ENCODE assay signal across 16 cellular contexts in genomic region chr10:13321576-13321975, GRCh38. TPM values are rescaled to one million over a fixed set of nuclear protein-coding genes. Genes with fewer than 3 reads are reported as not detected.
DNase-seq lines count a peak whose midpoint lies in the region; ATAC-seq and TF ChIP-seq lines count a peak whose summit lies in the region.
"Had no signal": no experiment of that assay in that cellular context is flagged by ENCODE, and none has a peak within 500 bp of the region (broad histone marks: within the 10 kb centered on the region; RNA-seq: fewer than 3 reads in every experiment).

No MANE protein-coding gene starts in this region.

- no peaks in the 10 kb centered on the region for H3K4me1 ChIP-seq in CD4-positive, CD25-positive, alpha-beta regulatory T cell (ENCODE audit: control insufficient read depth, insufficient read depth, low read length, poor library complexity, severe bottlenecking)
- no peaks in the 10 kb centered on the region; the same call in 1 of the 2 replicates for H3K4me1 ChIP-seq in GM23338 (ENCODE audit: insufficient read depth)

- DNase-seq in CD4-positive, CD25-positive, alpha-beta regulatory T cell, result no peak
- DNase-seq in GM23338 (ENCODE audit: low spot score), result no peak
- no peak for DNase-seq in activated T-helper 2 cell treated with anti-CD3 and anti-CD28 coated beads, Interferon-gamma antibody, Interleukin-2, Interleukin-4, amounts not matched to agents 10 μg/mL and 5 μg/mL and 100 μg/mL, durations not matched to agents 14 hours and 24 hours and 36 hours (ENCODE audit: low spot score)
- DNase-seq in progenitor cell of endocrine pancreas (ENCODE audit: low spot score, unreplicated experiment), result no peak
- no peak for DNase-seq in SKM-1 (lab: John Stamatoyannopoulos, UW; ENCODE audit: unreplicated experiment)
- DNase-seq: C1 segment of cervical spinal cord; CD4-positive, alpha-beta memory T cell; COR-L47; DMS153; DMS79 treated with DMSO at 0.1 percent for 48 hours; EL; HCEC 1CT had no signal

- no peak overlapping the region for H2AFZ ChIP-seq in GM23338

- H3K79me2 ChIP-seq in GM23338 (replicated peaks; ENCODE audit: insufficient read depth), result peaks cover 12% of the 10 kb centered on the region; the same call in 1 of the 2 replicates

- no peaks in the 10 kb centered on the region for H3K9me3 Mint-ChIP-seq in CD4-positive, CD25-positive, alpha-beta regulatory T cell
- H3K9me3 Mint-ChIP-seq in GM23338 (no peaks in the 10 kb centered on the region; the same call in 2 of the 3 replicates), progenitor cell of endocrine pancreas (ENCODE audit: low read depth) (no peaks in the 10 kb centered on the region)
- no peaks in the 10 kb centered on the region for H3K9me3 Mint-ChIP-seq in activated T-helper 2 cell treated with anti-CD3 and anti-CD28 coated beads, Interferon-gamma antibody, Interleukin-2, Interleukin-4, amounts not matched to agents 10 μg/mL and 5 μg/mL and 100 μg/mL, durations not matched to agents 14 hours and 24 hours and 36 hours
- H3K9me3 Mint-ChIP-seq: CD4-positive, alpha-beta memory T cell had no signal

- H3K9me3 ChIP-seq in CD4-positive, CD25-positive, alpha-beta regulatory T cell (ENCODE audit: control insufficient read depth in 2 of 2, low read length in 2 of 2), result no peaks in the 10 kb centered on the region

- ATAC-seq in CD4-positive, CD25-positive, alpha-beta regulatory T cell (ENCODE audit: low read depth in 2 of 2), result no peak
- ATAC-seq in GM23338 (peak; percentile 11; the same call in 1 of the 3 replicates), GM21360 (IDR thresholded peaks at IDR 0.05; ENCODE audit: unreplicated experiment) (no peak), GM18867 (IDR thresholded peaks at IDR 0.05; ENCODE audit: unreplicated experiment) (no peak)

- peaks cover 33% of the 10 kb centered on the region for H3K36me3 Mint-ChIP-seq in CD4-positive, CD25-positive, alpha-beta regulatory T cell
- peaks cover 98% of the 10 kb centered on the region for H3K36me3 Mint-ChIP-seq in GM23338 (ENCODE audit: low read depth)
- peaks cover 60% of the 10 kb centered on the region for H3K36me3 Mint-ChIP-seq in activated T-helper 2 cell treated with anti-CD3 and anti-CD28 coated beads, Interferon-gamma antibody, Interleukin-2, Interleukin-4, amounts not matched to agents 10 μg/mL and 5 μg/mL and 100 μg/mL, durations not matched to agents 14 hours and 24 hours and 36 hours (ENCODE audit: low read depth)
- H3K36me3 Mint-ChIP-seq in progenitor cell of endocrine pancreas (ENCODE audit: insufficient read depth), result peaks cover 37% of the 10 kb centered on the region

- H3F3A ChIP-seq in GM23338 (replicated peaks; ENCODE audit: low read depth), result peaks cover 88% of the 10 kb centered on the region

- no peaks in the 10 kb centered on the region for H3K9me2 ChIP-seq in GM23338 (ENCODE audit: insufficient read depth)

- no peak overlapping the region for H3K4me2 ChIP-seq in GM23338

- H3K27me3 Mint-ChIP-seq in CD4-positive, CD25-positive, alpha-beta regulatory T cell, result no peaks in the 10 kb centered on the region
- H3K27me3 Mint-ChIP-seq in GM23338 (ENCODE audit: insufficient read depth, low read depth, poor library complexity), result peaks cover 16% of the 10 kb centered on the region
- H3K27me3 Mint-ChIP-seq in activated T-helper 2 cell treated with anti-CD3 and anti-CD28 coated beads, Interferon-gamma antibody, Interleukin-2, Interleukin-4, amounts not matched to agents 10 μg/mL and 5 μg/mL and 100 μg/mL, durations not matched to agents 14 hours and 24 hours and 36 hours (ENCODE audit: low read depth), result no peaks in the 10 kb centered on the region
- no peaks in the 10 kb centered on the region for H3K27me3 Mint-ChIP-seq in progenitor cell of endocrine pancreas
- H3K27me3 Mint-ChIP-seq: B cell; CD4-positive, alpha-beta memory T cell had no signal

- intact Hi-C loops in activated T-helper 2 cell treated with anti-CD3 and anti-CD28 coated beads, Interferon-gamma antibody, Interleukin-2, Interleukin-4, amounts not matched to agents 10 μg/mL and 5 μg/mL and 100 μg/mL, durations not matched to agents 14 hours and 24 hours and 36 hours (cut with micrococcal nuclease), result no loop called here

- no peak overlapping the region for H3K4me3 Mint-ChIP-seq in CD4-positive, CD25-positive, alpha-beta regulatory T cell
- H3K4me3 Mint-ChIP-seq in GM23338 (no peak overlapping the region), progenitor cell of endocrine pancreas (ENCODE audit: low read depth) (no peak overlapping the region)
- no peak overlapping the region for H3K4me3 Mint-ChIP-seq in activated T-helper 2 cell treated with anti-CD3 and anti-CD28 coated beads, Interferon-gamma antibody, Interleukin-2, Interleukin-4, amounts not matched to agents 10 μg/mL and 5 μg/mL and 100 μg/mL, durations not matched to agents 14 hours and 24 hours and 36 hours (ENCODE audit: low read depth)
- H3K4me3 Mint-ChIP-seq: B cell had no signal

- no peak overlapping the region for H3K27ac ChIP-seq in CD4-positive, CD25-positive, alpha-beta regulatory T cell (ENCODE audit: insufficient read depth, low read length, poor library complexity, severe bottlenecking)
- peak overlapping the region; percentile 81 for H3K27ac ChIP-seq in GM23338 (ENCODE audit: low read depth)
- H3K27ac ChIP-seq: HL-60 had no signal

- no peaks in the 10 kb centered on the region for H3K27me3 ChIP-seq in CD4-positive, CD25-positive, alpha-beta regulatory T cell (ENCODE audit: control insufficient read depth, insufficient read depth, low read length)
- H3K27me3 ChIP-seq in GM23338 (ENCODE audit: insufficient read depth), result no peaks in the 10 kb centered on the region

- H3K4me3 ChIP-seq in CD4-positive, CD25-positive, alpha-beta regulatory T cell (ENCODE audit: low read depth, low read length), result no peak overlapping the region
- H3K4me3 ChIP-seq in GM23338, result no peak overlapping the region

- H3K27ac Mint-ChIP-seq in CD4-positive, CD25-positive, alpha-beta regulatory T cell, result peak overlapping the region in 2 of 3 donors; percentile 32 to 36
- H3K27ac Mint-ChIP-seq in GM23338 (peak overlapping the region; percentile 28), progenitor cell of endocrine pancreas (peak overlapping the region; percentile 7)
- peak overlapping the region; percentile 31 for H3K27ac Mint-ChIP-seq in activated T-helper 2 cell treated with anti-CD3 and anti-CD28 coated beads, Interferon-gamma antibody, Interleukin-2, Interleukin-4, amounts not matched to agents 10 μg/mL and 5 μg/mL and 100 μg/mL, durations not matched to agents 14 hours and 24 hours and 36 hours
- H3K27ac Mint-ChIP-seq: B cell had no signal

- TF ChIP-seq CTCF in GM23338 (conservative IDR thresholded peaks at IDR 0.05; ENCODE audit: low read depth in 2 of 2) (no peak), progenitor cell of endocrine pancreas (IDR thresholded peaks at IDR 0.05; ENCODE audit: unreplicated experiment) (no peak)

- peaks cover 49% of the 10 kb centered on the region for H4K20me1 ChIP-seq in GM23338 (replicated peaks; ENCODE audit: insufficient read depth)

- H3K4me1 Mint-ChIP-seq in CD4-positive, CD25-positive, alpha-beta regulatory T cell, result no peaks in the 10 kb centered on the region
- H3K4me1 Mint-ChIP-seq in GM23338, result peaks cover 14% of the 10 kb centered on the region
- H3K4me1 Mint-ChIP-seq in activated T-helper 2 cell treated with anti-CD3 and anti-CD28 coated beads, Interferon-gamma antibody, Interleukin-2, Interleukin-4, amounts not matched to agents 10 μg/mL and 5 μg/mL and 100 μg/mL, durations not matched to agents 14 hours and 24 hours and 36 hours (ENCODE audit: low read depth), result no peaks in the 10 kb centered on the region
- no peaks in the 10 kb centered on the region for H3K4me1 Mint-ChIP-seq in progenitor cell of endocrine pancreas (ENCODE audit: low read depth)
- H3K4me1 Mint-ChIP-seq: B cell; CD4-positive, alpha-beta memory T cell had no signal

- H3K36me3 ChIP-seq in CD4-positive, CD25-positive, alpha-beta regulatory T cell (ENCODE audit: control insufficient read depth, insufficient read depth, low read length), result peaks cover 42% of the 10 kb centered on the region
- H3K36me3 ChIP-seq in GM23338 (ENCODE audit: insufficient read depth), result peaks cover 74% of the 10 kb centered on the region

TF ChIP-seq in GM23338, 12 proteins besides CTCF, POLR2A, EP300 and RAD21:
- TF ChIP-seq CREB1 (CRISPR knock-in tag; IDR thresholded peaks at IDR 0.05; ENCODE audit: low read depth) (no peak), EZH2phosphoT487 (IDR thresholded peaks at IDR 0.05; ENCODE audit: unreplicated experiment) (no peak), ZNF331 (CRISPR knock-in tag; IDR thresholded peaks at IDR 0.05; ENCODE audit: low read depth) (no peak)

RNA-seq across cellular contexts. Expression of gene PHYH, which starts 21.7 kb away (rescaled TPM):
- 11.0 TPM for total RNA-seq in CD4-positive, CD25-positive, alpha-beta regulatory T cell
- 10 to 100 TPM; 10.2 to 13.7 (median 12.3) TPM for polyA plus RNA-seq in CD4-positive, CD25-positive, alpha-beta regulatory T cell
- total RNA-seq in GM23338 (2014; rRNA removed; shearing (Covaris generic)), result 10.9 and 17.9 TPM in 2 replicates
- polyA plus RNA-seq in GM23338 (2016; fragmentation: Nextera tagmentation; extraction: Ambion mirVana), result 25.7 and 29.8 TPM in 2 replicates
- total RNA-seq in activated T-helper 2 cell treated with anti-CD3 and anti-CD28 coated beads, Interferon-gamma antibody, Interleukin-2, Interleukin-4, amounts not matched to agents 10 μg/mL and 5 μg/mL and 100 μg/mL, durations not matched to agents 14 hours and 24 hours and 36 hours, result 18.0 and 20.0 TPM in 2 replicates
- 19.0 and 19.9 TPM in 2 replicates for total RNA-seq in progenitor cell of endocrine pancreas

RNA-seq across cellular contexts. Expression of gene SEPHS1, which starts 26.5 kb away (rescaled TPM):
- total RNA-seq in CD4-positive, CD25-positive, alpha-beta regulatory T cell, result 26.6 TPM
- polyA plus RNA-seq in CD4-positive, CD25-positive, alpha-beta regulatory T cell, result 10 to 100 TPM; 14.6 to 22.2 (median 17.6) TPM
- total RNA-seq in GM23338 (2014; rRNA removed; shearing (Covaris generic)), result 609 and 662 TPM in 2 replicates
- 260 and 274 TPM in 2 replicates for polyA plus RNA-seq in GM23338 (2016; fragmentation: Nextera tagmentation; extraction: Ambion mirVana)
- 58.8 and 61.9 TPM in 2 replicates for total RNA-seq in activated T-helper 2 cell treated with anti-CD3 and anti-CD28 coated beads, Interferon-gamma antibody, Interleukin-2, Interleukin-4, amounts not matched to agents 10 μg/mL and 5 μg/mL and 100 μg/mL, durations not matched to agents 14 hours and 24 hours and 36 hours
- 117 and 127 TPM in 2 replicates for total RNA-seq in progenitor cell of endocrine pancreas
